8 cellular contexts compared by ENCODE assay signal in the genomic region with DNA sequence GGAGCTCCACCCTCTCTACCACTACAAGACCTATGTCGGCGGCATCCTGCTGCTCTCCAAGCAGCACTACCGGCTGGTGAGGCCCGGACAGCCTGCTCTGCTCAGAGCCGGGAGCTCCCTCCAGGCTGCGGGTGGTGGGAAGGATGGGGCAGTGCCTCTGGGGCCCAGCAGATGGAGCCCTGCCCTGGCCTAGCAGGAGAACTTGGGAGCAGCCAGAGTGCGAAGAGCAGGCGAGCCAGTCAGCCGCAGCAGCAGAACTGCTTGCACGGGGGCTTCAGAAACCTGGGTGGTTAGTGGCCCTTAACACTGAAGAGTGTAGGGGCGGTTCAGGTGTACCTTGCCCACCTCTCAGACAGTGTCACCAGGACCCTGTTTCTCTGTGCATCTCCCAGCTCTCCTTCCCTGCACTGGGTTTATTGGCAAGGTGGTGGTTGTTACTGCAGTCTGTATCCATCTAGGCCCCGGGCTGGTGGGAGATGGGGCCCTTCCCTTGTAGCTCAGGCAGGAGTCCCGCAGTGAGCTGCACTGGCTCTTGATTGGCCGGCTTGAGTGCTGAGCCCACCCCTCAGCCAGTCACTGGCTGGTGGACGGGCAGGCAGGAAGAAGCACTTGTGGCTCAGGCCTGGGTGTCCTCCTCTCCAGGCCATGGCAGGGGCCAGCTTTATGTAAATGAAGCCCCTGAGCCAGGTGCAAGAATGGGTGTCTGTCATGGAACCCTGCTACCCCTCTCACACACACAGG. TPM values are rescaled to one million over a fixed set of nuclear protein-coding genes. Genes with fewer than 3 reads are reported as not detected.
DNase-seq lines count a peak whose midpoint lies in the region; ATAC-seq and TF ChIP-seq lines count a peak whose summit lies in the region.

No MANE protein-coding gene starts in this region.

- peak overlapping the region; percentile 17 to 87 (median 73); a peak in 21 of 22 replicates for H3K4me2 ChIP-seq in BLaER1 treated with 17β-estradiol and CSF1 and Interleukin-3, amounts not matched to agents 10 nM and 100 nM
- no peak overlapping the region for H3K4me2 ChIP-seq in GM23248 (ENCODE audit: unreplicated experiment)

- intact Hi-C loops in sigmoid colon (cut with DNase I) = no loop called here

- H3K36me3 ChIP-seq in BLaER1 treated with 17β-estradiol and CSF1 and Interleukin-3, amounts not matched to agents 10 nM and 100 nM = peaks cover 0 to 69% (median 36%) of the 10 kb centered on the region in 11 experiments; a peak in 21 of 22 replicates
- H3K36me3 ChIP-seq in GM23248 (ENCODE audit: low read depth) (no peaks in the 10 kb centered on the region), sigmoid colon (peaks cover 0 to 7% (median 0%) of the 10 kb centered on the region in 4 donors)

- peak overlapping the region in 8 of 11 experiments; percentile 15 to 67 (median 55); a peak in 9 of 22 replicates for H3K9ac ChIP-seq in BLaER1 treated with 17β-estradiol and CSF1 and Interleukin-3, amounts not matched to agents 10 nM and 100 nM
- H3K9ac ChIP-seq in GM23248 = no peak overlapping the region; the same call in 1 of the 2 replicates

- H4K20me1 ChIP-seq in BLaER1 treated with 17β-estradiol and CSF1 and Interleukin-3, amounts not matched to agents 10 nM and 100 nM = peaks cover 0 to 85% (median 31%) of the 10 kb centered on the region in 11 experiments; a peak in 17 of 22 replicates
- H4K20me1 ChIP-seq in GM23248 (ENCODE audit: insufficient read depth) = no peaks in the 10 kb centered on the region

- DNase-seq in GM23248 (peak; percentile 90), NCI-H1694 treated with DMSO at 0.1 percent for 48 hours (lab: John Stamatoyannopoulos, UW) (peak; percentile 68), T-helper 1 cell (peak in 4 of 5 donors; percentile 34 to 52 (median 46)), anterior cingulate cortex (lab: John Stamatoyannopoulos, UW) (peak in 55 of 58 donors; percentile 10 to 90 (median 55)), hepatic stellate cell (ENCODE audit: low spot score) (peak; percentile 95), sigmoid colon (peak; percentile 85)

- H3K9me3 ChIP-seq in BLaER1 treated with 17β-estradiol and CSF1 and Interleukin-3, amounts not matched to agents 10 nM and 100 nM (replicated peaks in 1 of 11) = no peaks in the 10 kb centered on the region
- H3K9me3 ChIP-seq in GM23248 (ENCODE audit: low read depth) (no peaks in the 10 kb centered on the region), sigmoid colon (no peaks in the 10 kb centered on the region)

- in situ Hi-C loops in GM23248 (cut with MboI) = loop anchor here (25.0 kb wide), 1 partner anchor 555 kb away; a partner anchor contains a TSS

- peak; percentile 29 to 83 (median 74) for TF ChIP-seq CTCF in sigmoid colon (IDR thresholded peaks at IDR 0.05)

- H2AFZ ChIP-seq in GM23248 = no peak overlapping the region

- no peak for ATAC-seq in GM18870 (IDR thresholded peaks at IDR 0.05; ENCODE audit: unreplicated experiment)

- no peak for TF ChIP-seq POLR2A in sigmoid colon (IDR thresholded peaks at IDR 0.05)

- H3K9me2 ChIP-seq in GM23248 (ENCODE audit: insufficient read depth) = no peaks in the 10 kb centered on the region

- no peaks in the 10 kb centered on the region for H3K27me3 ChIP-seq in BLaER1 treated with 17β-estradiol and CSF1 and Interleukin-3, amounts not matched to agents 10 nM and 100 nM
- H3K27me3 ChIP-seq in GM23248 (replicated peaks; ENCODE audit: insufficient read depth) = no peaks in the 10 kb centered on the region
- no peaks in the 10 kb centered on the region for H3K27me3 ChIP-seq in sigmoid colon

- WGBS in GM23248 (ENCODE audit: low coverage in 1 of 2, low lambda C conversion rate in 2 of 2, missing lambda C conversion rate in 2 of 2), 2 experiments = 17 to 18% methylated on average over 15 of the region's 15 CpGs
- WGBS in sigmoid colon, 2 donors = 23 to 35% methylated on average over 15 of the region's 15 CpGs

- TF ChIP-seq EP300 in sigmoid colon (IDR thresholded peaks at IDR 0.05) = no peak

- H3K4me1 ChIP-seq in BLaER1 treated with 17β-estradiol and CSF1 and Interleukin-3, amounts not matched to agents 10 nM and 100 nM = peaks cover 28 to 67% (median 54%) of the 10 kb centered on the region in 10 experiments
- H3K4me1 ChIP-seq in GM23248 (ENCODE audit: insufficient read depth) (no peaks in the 10 kb centered on the region), sigmoid colon (peaks cover 0 to 12% (median 9%) of the 10 kb centered on the region in 4 donors)

- H3F3A ChIP-seq in GM23248 (ENCODE audit: insufficient read depth) = no peaks in the 10 kb centered on the region

- H3K4me3 ChIP-seq in BLaER1 treated with 17β-estradiol and CSF1 and Interleukin-3, amounts not matched to agents 10 nM and 100 nM = no peak overlapping the region
- H3K4me3 ChIP-seq in GM23248 = no peak overlapping the region
- no peak overlapping the region for H3K4me3 ChIP-seq in sigmoid colon

- no peaks in the 10 kb centered on the region for H3K79me2 ChIP-seq in GM23248 (ENCODE audit: insufficient read depth)

- peak overlapping the region in 4 of 11 experiments; percentile 18 to 75 (median 37); a peak in 5 of 22 replicates for H3K27ac ChIP-seq in BLaER1 treated with 17β-estradiol and CSF1 and Interleukin-3, amounts not matched to agents 10 nM and 100 nM
- H3K27ac ChIP-seq in GM23248 (no peak overlapping the region), sigmoid colon (no peak overlapping the region)

RNA-seq across cellular contexts. Expression of a gene that starts 7.7 kb away (rescaled TPM):
- total RNA-seq in GM23248 (2014; rRNA removed; shearing (Covaris generic)) = 42.7 and 53.5 TPM in 2 replicates
- polyA plus RNA-seq in GM23248 (2016; fragmentation: Nextera tagmentation; extraction: Ambion mirVana) (35.2 and 37.9 TPM in 2 replicates), sigmoid colon (10 to 100 TPM in 2 of 3 donors, 1 to 10 TPM in 1; 4.9 to 25.8 (median 13.8) TPM)
- 10 to 100 TPM; 13.3 to 18.5 (median 15.6) TPM for total RNA-seq in sigmoid colon

RNA-seq across cellular contexts. Expression of a gene that starts 15.6 kb away (rescaled TPM):
- total RNA-seq in GM23248 (2014; rRNA removed; shearing (Covaris generic)) = 137 and 138 TPM in 2 replicates
- 254 and 282 TPM in 2 replicates for polyA plus RNA-seq in GM23248 (2016; fragmentation: Nextera tagmentation; extraction: Ambion mirVana)
- 10 to 100 TPM; 48.9 to 64.5 (median 55.6) TPM for total RNA-seq in sigmoid colon
- polyA plus RNA-seq in sigmoid colon = 100 to 1,000 TPM in 1 of 3 donors, 10 to 100 TPM in 2; 37.2 to 221 (median 73.8) TPM

RNA-seq across cellular contexts. Expression of a gene that starts 53.3 kb away (rescaled TPM):
- total RNA-seq in GM23248 (2014; rRNA removed; shearing (Covaris generic)) = 21.9 and 22.9 TPM in 2 replicates
- polyA plus RNA-seq in GM23248 (2016; fragmentation: Nextera tagmentation; extraction: Ambion mirVana) (6.1 and 8.0 TPM in 2 replicates), sigmoid colon (10 to 100 TPM in 2 of 3 donors, 1 to 10 TPM in 1; 9.0 to 87.4 (median 10.2) TPM)
- 10 to 100 TPM; 39.6 to 82.8 (median 43.9) TPM for total RNA-seq in sigmoid colon
